In the genomic region with DNA sequence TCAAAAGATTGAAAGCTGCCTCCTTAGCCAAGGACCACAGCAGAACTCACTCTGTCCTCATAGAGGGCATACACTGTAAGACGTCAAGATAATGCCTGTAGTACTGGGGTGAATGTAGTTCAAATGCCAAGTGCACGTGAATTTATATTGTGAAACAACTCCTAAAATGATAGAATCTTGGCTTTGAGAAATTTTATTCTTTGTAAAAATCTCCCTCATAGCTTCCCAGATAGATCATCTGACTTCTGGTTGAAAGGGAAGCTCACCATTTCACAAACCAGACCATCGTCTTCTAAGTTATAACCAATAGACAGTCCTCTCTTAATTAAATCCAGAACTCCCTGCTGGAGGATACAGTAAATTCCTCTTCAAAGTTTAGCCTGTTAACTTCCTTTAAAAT, we compare ENCODE assay signal across 19 cellular contexts.
"Had no signal": no experiment of that assay in that cellular context is flagged by ENCODE, and none has a peak within 500 bp of the region (broad histone marks: within the 10 kb centered on the region; RNA-seq: fewer than 3 reads in every experiment).

No MANE protein-coding gene starts in this region.

- H3K4me2 ChIP-seq: KMS-11, PC-9 had no signal

- H3K36me3 ChIP-seq: cardiac muscle cell, MG63 had no signal

- DNase-seq: activated CD4-positive, alpha-beta T cell treated with anti-CD3 and anti-CD28 coated beads for 4 hours; activated CD8-positive, alpha-beta T cell treated with anti-CD3 and anti-CD28 coated beads, Interleukin-2, amount 10 ng/mL, durations not matched to agents 7 days and 5 days; activated effector memory CD4-positive, alpha-beta T cell treated with anti-CD3 and anti-CD28 coated beads, Interleukin-2, amount 50 U/mL, for 16 hours; activated naive CD4-positive, alpha-beta T cell treated with Interleukin-2 at 50 U/mL for 16 hours; activated naive CD8-positive, alpha-beta T cell treated with anti-CD3 and anti-CD28 coated beads, Interleukin-2, amount 50 U/mL, for 24 hours; activated T-cell treated with anti-CD3 and anti-CD28 coated beads, Interleukin-2, amount 50 U/mL, for 4 hours; amniotic stem cell; MG63; MV-4-11; NCI-H1092 treated with DMSO at 0.1 percent for 48 hours; NCI-H1417 treated with DMSO at 0.1 percent for 48 hours; NCI-H1694 treated with DMSO at 0.1 percent for 48 hours; NCI-H2029 treated with DMSO at 0.1 percent for 48 hours; NCI-H510A treated with DMSO at 0.1 percent for 48 hours; NCI-H69; PC-9; SHP77 treated with DMSO at 0.1 percent for 48 hours had no signal

- H2AFZ ChIP-seq: PC-9 had no signal

- H3K9me3 ChIP-seq: MG63 had no signal

- H3K27me3 ChIP-seq: cardiac muscle cell, MG63 had no signal

- H3K4me3 ChIP-seq: cardiac muscle cell, MG63, PC-9 had no signal

- H3K27ac ChIP-seq: cardiac muscle cell, KMS-11, PC-9 had no signal
